8 cellular contexts compared by ENCODE assay signal in genomic region chr12:106301241-106301610, GRCh38. TPM values are rescaled to one million over a fixed set of nuclear protein-coding genes. Genes with fewer than 3 reads are reported as not detected.
DNase-seq lines count a peak whose midpoint lies in the region; ATAC-seq, FAIRE-seq and TF ChIP-seq lines count a peak whose summit lies in the region.

No MANE protein-coding gene starts in this region.

- peak overlapping the region; percentile 89 for H2AFZ ChIP-seq in GM12878 (ENCODE audit: control insufficient read depth, low read depth, low read length)

- TF ChIP-seq RAD21 in GM12878 (IDR thresholded peaks at IDR 0.05; ENCODE audit: insufficient read depth, low read depth, low read length): no peak

- H3K4me1 Mint-ChIP-seq in memory B cell: peaks cover 42% of the 10 kb centered on the region

- no peak for TF ChIP-seq CTCF in cardiac muscle cell (IDR thresholded peaks at IDR 0.05; ENCODE audit: low read depth, low read length)
- TF ChIP-seq CTCF in GM12878 (IDR thresholded peaks at IDR 0.05 in 2 of 3, conservative IDR thresholded peaks at IDR 0.05 in 1 of 3; ENCODE audit: control insufficient read depth in 2 of 3, extremely low read depth in 1 of 3, insufficient read depth in 1 of 3, low read depth in 3 of 3, low read length in 3 of 3): no peak
- no peak for TF ChIP-seq CTCF in transverse colon (IDR thresholded peaks at IDR 0.05)

- POLR2A ChIA-PET in GM12878 (lab: Charles Lee): no interaction called here

- CTCF ChIA-PET in GM12878 (lab: Yijun Ruan, JAX): interaction anchor here (1.0 to 2.2 kb wide), 9 partner anchors 11 to 541 kb away, joined by 3 to 11 read pairs (median 4); partner anchors contain the start of gene POLR3B

- SMC1A ChIA-PET in GM12878 (lab: Charles Lee; ENCODE audit: uncharacterized antibody, unreplicated experiment): interaction anchor here (0.5 to 2.0 kb wide), 4 partner anchors 16 to 74 kb away, joined by 3 to 7 read pairs (median 6); partner anchors contain the start of gene POLR3B

- no peak for ATAC-seq in left ventricle myocardium superior
- ATAC-seq in GM12878: no peak
- ATAC-seq in memory B cell (ENCODE audit: low read depth): no peak
- ATAC-seq in GM18873 (IDR thresholded peaks at IDR 0.05; ENCODE audit: low FRiP score, unreplicated experiment): no peak

- H3K4me3 ChIP-seq in cardiac muscle cell (no peak overlapping the region), GM12878 (no peak overlapping the region), transverse colon (peak overlapping the region in 1 of 4 donors; percentile 71)

- H3K27ac ChIP-seq in cardiac muscle cell: peak overlapping the region; percentile 69
- no peak overlapping the region; the same call in 1 of the 2 replicates for H3K27ac ChIP-seq in GM12878 (ENCODE audit: control insufficient read depth, insufficient read depth)
- H3K27ac ChIP-seq in transverse colon: peak overlapping the region; percentile 89 to 98 (median 94)

- H3K36me3 Mint-ChIP-seq in memory B cell: peaks cover 13% of the 10 kb centered on the region

- no peak overlapping the region for H3K9ac ChIP-seq in GM12878 (ENCODE audit: control insufficient read depth, insufficient read depth, low read length)

- TF ChIP-seq POLR2A in GM12878 (IDR thresholded peaks at IDR 0.05; ENCODE audit: low read depth, low read length) (no peak), transverse colon (IDR thresholded peaks at IDR 0.05) (no peak)

- intact Hi-C loops in left ventricle myocardium superior (cut with micrococcal nuclease) (no loop called here), GM12878 (cut with micrococcal nuclease; ENCODE audit: unreplicated experiment) (no loop called here), transverse colon (cut with DNase I; ENCODE audit: low total_unique reads) (no loop called here)

- H3K79me2 ChIP-seq in GM12878 (ENCODE audit: control insufficient read depth, insufficient read depth, low read length): no peaks in the 10 kb centered on the region

- no peaks in the 10 kb centered on the region for H4K20me1 ChIP-seq in GM12878 (ENCODE audit: control insufficient read depth, insufficient read depth)

- no peaks in the 10 kb centered on the region for H3K27me3 Mint-ChIP-seq in memory B cell

- in situ Hi-C loops in GM12878 (cut with MboI) (no loop called here), transverse colon (cut with MboI; ENCODE audit: low pct_ligation_motif_present in 1 of 4, low pct_unique_long_range_greater_than_20kb in 1 of 4, low sequenced_read_pairs in 3 of 4) (no loop called here)

- peak overlapping the region; percentile 99 for H3K27ac Mint-ChIP-seq in memory B cell

- TF ChIP-seq EP300 in GM12878 (IDR thresholded peaks at IDR 0.05; ENCODE audit: borderline replicate concordance in 1 of 2, control insufficient read depth in 1 of 2, low read depth in 2 of 2, low read length in 2 of 2) (no peak), transverse colon (IDR thresholded peaks at IDR 0.05; ENCODE audit: low read depth) (no peak)

- peak overlapping the region; percentile 79 for H3K4me2 ChIP-seq in GM12878 (ENCODE audit: control insufficient read depth, insufficient read depth)

- WGBS in GM12878 (ENCODE audit: insufficient coverage, insufficient replicate concordance, low lambda C conversion rate, missing lambda C conversion rate): 0% methylated on average over 1 of the region's 1 CpG
- WGBS in transverse colon (ENCODE audit: low coverage in 1 of 2), 2 donors: 11% methylated on average over 1 of the region's 1 CpG; no CpG with 5 or more reads in 1 of the 2 donors

- RAD21 ChIA-PET in GM12878 (lab: Charles Lee; ENCODE audit: unreplicated experiment): interaction anchor here (0.7 kb wide), 1 partner anchor 31 kb away, joined by 3 read pairs; no protein-coding TSS in a partner anchor

- no TSS peak for BruUV-seq in GM12878 (replicated peaks; lab: Mats Ljungman, UMichigan)

- peaks cover 22% of the 10 kb centered on the region for H3K4me1 ChIP-seq in cardiac muscle cell (ENCODE audit: low read depth)
- H3K4me1 ChIP-seq in GM12878 (ENCODE audit: control insufficient read depth, insufficient read depth, low read length): peaks cover 7% of the 10 kb centered on the region
- H3K4me1 ChIP-seq in transverse colon: peaks cover 5 to 54% (median 30%) of the 10 kb centered on the region in 4 donors

- H3K4me3 Mint-ChIP-seq in memory B cell: peak overlapping the region; percentile 84

- H3K9me3 Mint-ChIP-seq in memory B cell: no peaks in the 10 kb centered on the region

- H3K27me3 ChIP-seq in cardiac muscle cell (no peaks in the 10 kb centered on the region), GM12878 (replicated peaks in 1 of 2; ENCODE audit: control insufficient read depth in 2 of 2, insufficient read depth in 2 of 2, low read length in 1 of 2) (no peaks in the 10 kb centered on the region), transverse colon (no peaks in the 10 kb centered on the region)

- FAIRE-seq in GM12878 (lab: Jason Lieb, UNC): no peak

- H3K36me3 ChIP-seq in cardiac muscle cell (no peaks in the 10 kb centered on the region), GM12878 (ENCODE audit: control insufficient read depth in 2 of 2, insufficient read depth in 2 of 2, low read length in 1 of 2) (no peaks in the 10 kb centered on the region), transverse colon (no peaks in the 10 kb centered on the region)

- DNase-seq in cardiac muscle cell (ENCODE audit: low read depth in 1 of 2, low spot score in 1 of 2) (peak in 1 of 2 donors; percentile 11), left ventricle myocardium superior (no peak), GM12878 (ENCODE audit: low read depth, low spot score) (no peak), memory B cell (ENCODE audit: low spot score in 2 of 2) (no peak), transverse colon (no peak), AG08396 (ENCODE audit: low spot score) (no peak), anterior cingulate cortex (lab: John Stamatoyannopoulos, UW) (no peak)

- no peaks in the 10 kb centered on the region for H3K9me3 ChIP-seq in cardiac muscle cell (ENCODE audit: low read depth)
- H3K9me3 ChIP-seq in GM12878 (replicated peaks; ENCODE audit: control insufficient read depth, insufficient read depth, low read length): no peaks in the 10 kb centered on the region
- no peaks in the 10 kb centered on the region for H3K9me3 ChIP-seq in transverse colon

RNA-seq across cellular contexts. Expression of gene TCP11L2, which starts 1.3 kb away (rescaled TPM):
- total RNA-seq in cardiac muscle cell (22.1 and 31.5 TPM in 2 replicates), left ventricle myocardium superior (104 TPM), GM12878 (2014; rRNA removed) (1.1 and 1.4 TPM in 2 replicates), GM12878 (2014; rRNA removed; fragmentation: Illumina TruSeq; extraction: Trizol) (1.6 and 1.8 TPM in 2 replicates), GM12878 (2021) (1.4 and 1.9 TPM in 2 replicates), transverse colon (10 to 100 TPM in 3 of 4 donors, 1 to 10 TPM in 1; 8.0 to 47.8 (median 41.7) TPM)
- polyA plus RNA-seq in cardiac muscle cell (9.0 and 13.2 TPM in 2 replicates), GM12878 (2011; rRNA removed) (5.0 and 6.9 TPM in 2 replicates), GM12878 (2014; fragmentation: Illumina TruSeq; extraction: Trizol) (0.48 and 0.66 TPM in 2 replicates), GM12878 (2014; fragmentation: Nextera tagmentation; extraction: Ambion mirVana) (under 1 TPM; 0.18 to 0.29 TPM), GM12878 (2014; rRNA removed) (0.79 and 1.2 TPM in 2 replicates), GM12878 (2016; fragmentation: Nextera tagmentation; extraction: Ambion mirVana) (under 1 TPM; 0.20 to 0.28 TPM)
- total RNA-seq in GM12878 (2013; cell fraction: nucleolus; rRNA removed): 24.2 and 28.7 TPM in 2 replicates
- polyA plus RNA-seq in GM12878 (2011; ENCODE audit: low read depth): 1.2 TPM
- 2.4 and 3.2 TPM in 2 replicates for polyA plus RNA-seq in GM12878 (2011; cell fraction: cytosol; rRNA removed)
- 4.1 and 5.0 TPM in 2 replicates for polyA plus RNA-seq in GM12878 (2011; cell fraction: nucleus; rRNA removed)
- 1.4 and 1.7 TPM in 2 replicates for polyA plus RNA-seq in GM12878 (2012)
- polyA minus RNA-seq in GM12878 (2011; rRNA and poly(A)+ RNA removed): 12.8 and 16.0 TPM in 2 replicates
- 2.9 and 3.5 TPM in 2 replicates for polyA minus RNA-seq in GM12878 (2011; cell fraction: cytosol; rRNA and poly(A)+ RNA removed)
- 12.4 and 14.3 TPM in 2 replicates for polyA minus RNA-seq in GM12878 (2011; cell fraction: nucleus; rRNA and poly(A)+ RNA removed)

RNA-seq across cellular contexts. Expression of gene CKAP4, which starts 53.4 kb away (rescaled TPM):
- total RNA-seq in cardiac muscle cell: 119 and 139 TPM in 2 replicates
- polyA plus RNA-seq in cardiac muscle cell: 151 and 173 TPM in 2 replicates
- 37.5 TPM for total RNA-seq in left ventricle myocardium superior
- 6.3 and 7.3 TPM in 2 replicates for total RNA-seq in GM12878 (2013; cell fraction: nucleolus; rRNA removed)
- 10.0 TPM in 2 replicates for total RNA-seq in GM12878 (2014; rRNA removed)
- 9.9 and 11.0 TPM in 2 replicates for total RNA-seq in GM12878 (2014; rRNA removed; fragmentation: Illumina TruSeq; extraction: Trizol)
- total RNA-seq in GM12878 (2021): 23.6 TPM in 2 replicates
- polyA plus RNA-seq in GM12878 (2011; ENCODE audit: low read depth): 8.6 TPM
- 0.39 and 0.61 TPM in 2 replicates for polyA plus RNA-seq in GM12878 (2011; rRNA removed)
- polyA plus RNA-seq in GM12878 (2011; cell fraction: cytosol; rRNA removed): 0.35 and 0.36 TPM in 2 replicates
- polyA plus RNA-seq in GM12878 (2011; cell fraction: nucleus; rRNA removed): 0.36 and 0.39 TPM in 2 replicates
- 12.7 and 14.4 TPM in 2 replicates for polyA plus RNA-seq in GM12878 (2012)
- 20.7 and 21.5 TPM in 2 replicates for polyA plus RNA-seq in GM12878 (2014; fragmentation: Illumina TruSeq; extraction: Trizol)
- 10 to 100 TPM in 1 of 2 experiments, 1 to 10 TPM in 1; 5.9 to 11.1 TPM for polyA plus RNA-seq in GM12878 (2014; fragmentation: Nextera tagmentation; extraction: Ambion mirVana)
- polyA plus RNA-seq in GM12878 (2014; rRNA removed): 18.0 and 19.9 TPM in 2 replicates
- polyA plus RNA-seq in GM12878 (2016; fragmentation: Nextera tagmentation; extraction: Ambion mirVana): 10 to 100 TPM in 1 of 2 experiments, 1 to 10 TPM in 1; 5.6 to 13.4 TPM
- polyA minus RNA-seq in GM12878 (2011; rRNA and poly(A)+ RNA removed): 0.29 and 0.62 TPM in 2 replicates
- 0.42 and 1.1 TPM in 2 replicates for polyA minus RNA-seq in GM12878 (2011; cell fraction: cytosol; rRNA and poly(A)+ RNA removed)
- 0.12 and 0.29 TPM in 2 replicates for polyA minus RNA-seq in GM12878 (2011; cell fraction: nucleus; rRNA and poly(A)+ RNA removed)
- total RNA-seq in transverse colon: 10 to 100 TPM; 30.6 to 41.4 (median 36.2) TPM

RNA-seq across cellular contexts. Expression of gene POLR3B, which starts 56.3 kb away (rescaled TPM):
- 10.7 and 11.5 TPM in 2 replicates for total RNA-seq in cardiac muscle cell
- polyA plus RNA-seq in cardiac muscle cell: 8.5 and 12.2 TPM in 2 replicates
- total RNA-seq in left ventricle myocardium superior: 7.5 TPM
- total RNA-seq in GM12878 (2013; cell fraction: nucleolus; rRNA removed): 6.1 and 6.2 TPM in 2 replicates
- total RNA-seq in GM12878 (2014; rRNA removed): 6.5 and 7.6 TPM in 2 replicates
- total RNA-seq in GM12878 (2014; rRNA removed; fragmentation: Illumina TruSeq; extraction: Trizol): 7.5 and 8.5 TPM in 2 replicates
- 7.6 and 7.9 TPM in 2 replicates for total RNA-seq in GM12878 (2021)
- 1.6 TPM for polyA plus RNA-seq in GM12878 (2011; ENCODE audit: low read depth)
- polyA plus RNA-seq in GM12878 (2011; rRNA removed): 8.1 and 8.9 TPM in 2 replicates
- 4.2 and 4.5 TPM in 2 replicates for polyA plus RNA-seq in GM12878 (2011; cell fraction: cytosol; rRNA removed)
- 3.3 and 5.5 TPM in 2 replicates for polyA plus RNA-seq in GM12878 (2011; cell fraction: nucleus; rRNA removed)
- 1.9 and 2.7 TPM in 2 replicates for polyA plus RNA-seq in GM12878 (2012)
- 9.9 and 10.2 TPM in 2 replicates for polyA plus RNA-seq in GM12878 (2014; fragmentation: Illumina TruSeq; extraction: Trizol)
- 1 to 10 TPM; 2.3 to 4.3 TPM for polyA plus RNA-seq in GM12878 (2014; fragmentation: Nextera tagmentation; extraction: Ambion mirVana)
- 5.5 and 7.0 TPM in 2 replicates for polyA plus RNA-seq in GM12878 (2014; rRNA removed)
- 10 to 100 TPM; 10.4 to 10.5 TPM for polyA plus RNA-seq in GM12878 (2016; fragmentation: Nextera tagmentation; extraction: Ambion mirVana)
- polyA minus RNA-seq in GM12878 (2011; rRNA and poly(A)+ RNA removed): 7.9 and 14.6 TPM in 2 replicates
- polyA minus RNA-seq in GM12878 (2011; cell fraction: cytosol; rRNA and poly(A)+ RNA removed): 3.7 and 4.9 TPM in 2 replicates
- polyA minus RNA-seq in GM12878 (2011; cell fraction: nucleus; rRNA and poly(A)+ RNA removed): 5.4 and 10.4 TPM in 2 replicates
- total RNA-seq in transverse colon: 1 to 10 TPM; 5.6 to 8.4 (median 7.7) TPM
